Comparison of ENCODE assay signal across 21 cellular contexts in genomic region chr16:82735176-82735575, GRCh38.
A peak's percentile ranks its signal among the peaks of the same experiment; 100 is the strongest.
DNase-seq lines count a peak whose midpoint lies in the region; ATAC-seq, FAIRE-seq and TF ChIP-seq lines count a peak whose summit lies in the region.
"Had no signal": no experiment of that assay in that cellular context is flagged by ENCODE, and none has a peak within 500 bp of the region (broad histone marks: within the 10 kb centered on the region; RNA-seq: fewer than 3 reads in every experiment).

No MANE protein-coding gene starts in this region.

- no peaks in the 10 kb centered on the region for H3K36me3 ChIP-seq in astrocyte (ENCODE audit: insufficient read depth, low read length)
- H3K36me3 ChIP-seq in testis (ENCODE audit: low read depth, missing control alignments): no peaks in the 10 kb centered on the region

- H3K9me3 ChIP-seq in astrocyte (ENCODE audit: insufficient read depth, low read depth, low read length) (no peaks in the 10 kb centered on the region), testis (no peaks in the 10 kb centered on the region)

- H3K4me2 ChIP-seq in astrocyte (ENCODE audit: low read length): peak overlapping the region; percentile 49

- no peak overlapping the region for H3K27ac ChIP-seq in astrocyte (ENCODE audit: low read depth, low read length)
- peak overlapping the region in 1 of 2 donors; percentile 47 for H3K27ac ChIP-seq in testis

- DNase-seq in astrocyte (ENCODE audit: low read depth) (no peak), inferior parietal cortex (ENCODE audit: extremely low spot score) (peak; percentile 23), testis (peak; percentile 79), posterior cingulate gyrus (no peak), type B pancreatic cell (ENCODE audit: extremely low spot score, unreplicated experiment) (no peak), NOMO-1 treated with dmso at 0.1 percent for 144 hours (lab: John Stamatoyannopoulos, UW; ENCODE audit: unreplicated experiment) (no peak)
- no peak for DNase-seq in naive thymus-derived CD8-positive, alpha-beta T cell
- DNase-seq: activated B cell treated with CpG ODN at 0.5 μM for 24 hours; activated CD8-positive, alpha-beta memory T cell treated with anti-CD3 and anti-CD28 coated beads for 24 hours; activated naive CD8-positive, alpha-beta T cell treated with anti-CD3 and anti-CD28 coated beads for 36 hours; AML-193; GF-D8; H7; kidney; midbrain; NCI-H1930; NCI-H510A treated with DMSO at 0.1 percent for 48 hours; nucleus accumbens; SHP77 treated with DMSO at 0.1 percent for 48 hours had no signal

- no peak for FAIRE-seq in astrocyte (lab: Jason Lieb, UNC)
- FAIRE-seq: kidney had no signal

- H4K20me1 ChIP-seq in astrocyte (ENCODE audit: insufficient read depth, low read length): peaks cover 3% of the 10 kb centered on the region

- H2AFZ ChIP-seq in astrocyte (ENCODE audit: low read depth, low read length): no peak overlapping the region

- H3K27ac Mint-ChIP-seq in astrocyte (ENCODE audit: unreplicated experiment) (no peak overlapping the region), type B pancreatic cell (no peak overlapping the region)
- no peak overlapping the region for H3K27ac Mint-ChIP-seq in naive thymus-derived CD8-positive, alpha-beta T cell
- H3K27ac Mint-ChIP-seq: activated B cell treated with CpG ODN at 0.5 μM for 24 hours; activated naive CD8-positive, alpha-beta T cell treated with anti-CD3 and anti-CD28 coated beads for 36 hours had no signal

- H3K4me3 ChIP-seq in astrocyte (ENCODE audit: insufficient read depth, low read depth, low read length) (no peak overlapping the region), testis (no peak overlapping the region)

- intact Hi-C loops in testis (cut with DNase I; ENCODE audit: low total_unique reads) (no loop called here), posterior cingulate gyrus (cut with DNase I) (no loop called here)

- TF ChIP-seq CTCF in astrocyte (IDR thresholded peaks at IDR 0.05; ENCODE audit: insufficient read depth, low read depth, low read length) (no peak), testis (IDR thresholded peaks at IDR 0.05) (no peak), type B pancreatic cell (conservative IDR thresholded peaks at IDR 0.05) (no peak)

- H3K27me3 ChIP-seq in astrocyte (ENCODE audit: insufficient read depth, low read length) (no peaks in the 10 kb centered on the region), testis (no peaks in the 10 kb centered on the region)

- WGBS in testis, 2 donors: 31 to 76% methylated on average over 3 of the region's 3 CpGs

- H3K36me3 Mint-ChIP-seq in astrocyte (ENCODE audit: low read depth, unreplicated experiment): no peaks in the 10 kb centered on the region
- H3K36me3 Mint-ChIP-seq in naive thymus-derived CD8-positive, alpha-beta T cell: no peaks in the 10 kb centered on the region
- H3K36me3 Mint-ChIP-seq in type B pancreatic cell: no peaks in the 10 kb centered on the region
- H3K36me3 Mint-ChIP-seq: activated naive CD8-positive, alpha-beta T cell treated with anti-CD3 and anti-CD28 coated beads for 36 hours had no signal

- POLR2A ChIA-PET in naive thymus-derived CD8-positive, alpha-beta T cell (lab: Charles Lee): no interaction called here

- ATAC-seq in GM21619 (IDR thresholded peaks at IDR 0.05; ENCODE audit: unreplicated experiment): peak; percentile 54
- no peak for ATAC-seq in naive thymus-derived CD8-positive, alpha-beta T cell
- ATAC-seq: sciatic nerve had no signal

- H3K4me1 ChIP-seq in astrocyte (ENCODE audit: insufficient read depth, low read length) (no peaks in the 10 kb centered on the region), testis (peaks cover 12% of the 10 kb centered on the region)

- peaks cover 2% of the 10 kb centered on the region for H3K4me1 Mint-ChIP-seq in astrocyte (ENCODE audit: low read depth, unreplicated experiment)
- no peaks in the 10 kb centered on the region for H3K4me1 Mint-ChIP-seq in naive thymus-derived CD8-positive, alpha-beta T cell
- H3K4me1 Mint-ChIP-seq in type B pancreatic cell (ENCODE audit: unreplicated experiment): peaks cover 5% of the 10 kb centered on the region
- H3K4me1 Mint-ChIP-seq: activated B cell treated with CpG ODN at 0.5 μM for 24 hours; activated naive CD8-positive, alpha-beta T cell treated with anti-CD3 and anti-CD28 coated beads for 36 hours had no signal

- H3K9me3 Mint-ChIP-seq in astrocyte (ENCODE audit: unreplicated experiment) (peaks cover 4% of the 10 kb centered on the region), type B pancreatic cell (peaks cover 4% of the 10 kb centered on the region)
- H3K9me3 Mint-ChIP-seq in naive thymus-derived CD8-positive, alpha-beta T cell: peaks cover 0 to 4% (median 0%) of the 10 kb centered on the region in 9 donors
- H3K9me3 Mint-ChIP-seq: activated naive CD8-positive, alpha-beta T cell treated with anti-CD3 and anti-CD28 coated beads for 36 hours had no signal

- H3K4me3 Mint-ChIP-seq in astrocyte (ENCODE audit: unreplicated experiment) (no peak overlapping the region), type B pancreatic cell (no peak overlapping the region)
- no peak overlapping the region for H3K4me3 Mint-ChIP-seq in naive thymus-derived CD8-positive, alpha-beta T cell
- H3K4me3 Mint-ChIP-seq: activated B cell treated with CpG ODN at 0.5 μM for 24 hours; activated naive CD8-positive, alpha-beta T cell treated with anti-CD3 and anti-CD28 coated beads for 36 hours had no signal

- H3K79me2 ChIP-seq in astrocyte (ENCODE audit: insufficient read depth, low read length): no peaks in the 10 kb centered on the region

- TF ChIP-seq POLR2A in testis (IDR thresholded peaks at IDR 0.05): no peak

- no peak overlapping the region for H3K9ac ChIP-seq in astrocyte (ENCODE audit: low read length)

- H3K27me3 Mint-ChIP-seq in astrocyte (ENCODE audit: low read depth, unreplicated experiment) (peaks cover 2% of the 10 kb centered on the region), type B pancreatic cell (peaks cover 9% of the 10 kb centered on the region)
- H3K27me3 Mint-ChIP-seq in naive thymus-derived CD8-positive, alpha-beta T cell: peaks cover 0 to 9% (median 0%) of the 10 kb centered on the region in 5 donors

Comparison
In these comparisons a context has a peak if more than half of its experiments do, and no peak if none do; other contexts are left out.
1. DNase-seq: peak in inferior parietal cortex (single experiment) and testis (single experiment); none in astrocyte (single experiment), posterior cingulate gyrus (0 of 10), naive thymus-derived CD8-positive, alpha-beta T cell (0 of 10), type B pancreatic cell (single experiment) and NOMO-1 treated with dmso at 0.1 percent for 144 hours (single experiment).